24 cellular contexts compared by ENCODE assay signal in the genomic region with DNA sequence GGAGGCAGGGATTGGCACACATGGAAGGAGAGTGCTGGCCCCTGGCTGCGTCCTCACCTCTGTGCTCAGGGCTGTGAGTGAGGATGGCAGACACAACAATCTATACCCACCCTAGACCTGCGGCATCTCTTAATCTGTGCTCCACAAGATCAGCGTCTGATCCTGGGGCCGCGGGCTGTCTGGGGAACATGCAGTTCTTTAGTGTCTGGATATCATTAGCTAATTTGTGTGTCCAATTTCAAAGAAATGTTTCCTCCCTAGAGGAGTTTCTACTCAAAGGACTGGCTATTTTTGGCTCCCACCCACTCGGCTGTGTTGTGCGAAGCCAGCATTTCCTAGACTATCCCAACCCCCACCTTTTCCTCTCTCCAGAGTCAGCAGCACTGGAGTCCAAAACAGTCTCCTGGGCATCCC.
DNase-seq lines count a peak whose midpoint lies in the region; FAIRE-seq and TF ChIP-seq lines count a peak whose summit lies in the region.
"Had no signal": no experiment of that assay in that cellular context is flagged by ENCODE, and none has a peak within 500 bp of the region (broad histone marks: within the 10 kb centered on the region; RNA-seq: fewer than 3 reads in every experiment).

No MANE protein-coding gene starts in this region.

- peak overlapping the region; percentile 16 for H2AFZ ChIP-seq in astrocyte (ENCODE audit: low read depth, low read length)
- H2AFZ ChIP-seq: GM23248 had no signal

- intact Hi-C loops in activated T-helper 1 cell treated with anti-CD3 and anti-CD28 coated beads, Interleukin-12 subunit alpha, Interleukin-12 subunit beta, Interleukin-2, Interleukin-4 antibody, amounts not matched to agents 30 ng/mL and 10 ng/mL and 1 ng/mL, durations not matched to agents 14 hours and 24 hours and 36 hours (cut with micrococcal nuclease) = no loop called here

- H3K9ac ChIP-seq in astrocyte (ENCODE audit: low read length) = no peak overlapping the region
- H3K9ac ChIP-seq: BLaER1, GM23248 had no signal

- H3K4me1 ChIP-seq in astrocyte (ENCODE audit: insufficient read depth, low read length) = peaks cover 8% of the 10 kb centered on the region
- H3K4me1 ChIP-seq: BLaER1 had no signal

- peaks cover 13% of the 10 kb centered on the region for H3K4me1 Mint-ChIP-seq in astrocyte (ENCODE audit: low read depth, unreplicated experiment)
- no peaks in the 10 kb centered on the region for H3K4me1 Mint-ChIP-seq in activated T-helper 1 cell treated with anti-CD3 and anti-CD28 coated beads, Interleukin-12 subunit alpha, Interleukin-12 subunit beta, Interleukin-2, Interleukin-4 antibody, amounts not matched to agents 30 ng/mL and 10 ng/mL and 1 ng/mL, durations not matched to agents 14 hours and 24 hours and 36 hours (ENCODE audit: low read depth)

- FAIRE-seq in astrocyte (lab: Jason Lieb, UNC) = no peak
- FAIRE-seq: GM19239, HTR-8/SVneo had no signal

- no peaks in the 10 kb centered on the region for H3K79me2 ChIP-seq in astrocyte (ENCODE audit: insufficient read depth, low read length)

- no peak overlapping the region for H3K4me3 Mint-ChIP-seq in astrocyte (ENCODE audit: unreplicated experiment)
- no peak overlapping the region for H3K4me3 Mint-ChIP-seq in activated T-helper 1 cell treated with anti-CD3 and anti-CD28 coated beads, Interleukin-12 subunit alpha, Interleukin-12 subunit beta, Interleukin-2, Interleukin-4 antibody, amounts not matched to agents 30 ng/mL and 10 ng/mL and 1 ng/mL, durations not matched to agents 14 hours and 24 hours and 36 hours
- H3K4me3 Mint-ChIP-seq: natural killer cell treated with Interleukin-12 subunit alpha and Interleukin-12 subunit beta and Interleukin-15 and Interleukin-18, amount 100 ng/mL, for 72 hours; stimulated activated naive CD8-positive, alpha-beta T cell treated with anti-CD3 and anti-CD28 coated beads, Interleukin-15, Interleukin-2, amounts not matched to agents 100 ng/mL and 50 ng/mL, for 24 hours; WTC11 had no signal

- no peaks in the 10 kb centered on the region for H3K27me3 ChIP-seq in astrocyte (ENCODE audit: insufficient read depth, low read length)
- H3K27me3 ChIP-seq: BLaER1 had no signal

- no peaks in the 10 kb centered on the region for H3K36me3 ChIP-seq in astrocyte (ENCODE audit: insufficient read depth, low read length)
- H3K36me3 ChIP-seq: BLaER1 had no signal

- no peak overlapping the region for H3K4me3 ChIP-seq in AG10803 (ENCODE audit: low read length)
- no peak overlapping the region for H3K4me3 ChIP-seq in astrocyte (ENCODE audit: insufficient read depth, low read depth, low read length)
- no peak overlapping the region for H3K4me3 ChIP-seq in fibroblast of villous mesenchyme (ENCODE audit: low read depth, low read length)
- H3K4me3 ChIP-seq: BLaER1, GM23248 had no signal

- DNase-seq in AG10803 (ENCODE audit: low read depth) (peak; percentile 18), astrocyte (ENCODE audit: low read depth) (peak; percentile 51), fibroblast of villous mesenchyme (ENCODE audit: low read depth) (peak; percentile 35), medulla oblongata (ENCODE audit: extremely low spot score) (peak; percentile 54), SIG-M5 treated with dmso at 0.1 percent for 504 hours (lab: John Stamatoyannopoulos, UW; ENCODE audit: unreplicated experiment) (no peak), cerebellum (ENCODE audit: low spot score) (no peak), RPMI8226 (no peak)
- no peak for DNase-seq in activated T-helper 1 cell treated with anti-CD3 and anti-CD28 coated beads, Interleukin-12 subunit alpha, Interleukin-12 subunit beta, Interleukin-2, Interleukin-4 antibody, amounts not matched to agents 30 ng/mL and 10 ng/mL and 1 ng/mL, durations not matched to agents 14 hours and 24 hours and 36 hours (ENCODE audit: low spot score)
- DNase-seq: 8988T; activated CD4-positive, alpha-beta T cell treated with anti-CD3 and anti-CD28 coated beads, Interleukin-2, amount 50 U/mL, for 48 hours; activated naive CD4-positive, alpha-beta T cell treated with anti-CD3 and anti-CD28 coated beads, Interleukin-2, amount 50 U/mL, for 16 hours; Calu3; GM23248; head of caudate nucleus; NCI-H1105; NCI-H524 treated with DMSO at 0.1 percent for 48 hours; SHP77 had no signal

- H3K27ac Mint-ChIP-seq in astrocyte (ENCODE audit: unreplicated experiment) = peak overlapping the region; percentile 54
- no peak overlapping the region for H3K27ac Mint-ChIP-seq in activated T-helper 1 cell treated with anti-CD3 and anti-CD28 coated beads, Interleukin-12 subunit alpha, Interleukin-12 subunit beta, Interleukin-2, Interleukin-4 antibody, amounts not matched to agents 30 ng/mL and 10 ng/mL and 1 ng/mL, durations not matched to agents 14 hours and 24 hours and 36 hours
- H3K27ac Mint-ChIP-seq: natural killer cell treated with Interleukin-12 subunit alpha and Interleukin-12 subunit beta and Interleukin-15 and Interleukin-18, amount 100 ng/mL, for 72 hours; progenitor cell of endocrine pancreas; stimulated activated naive CD8-positive, alpha-beta T cell treated with anti-CD3 and anti-CD28 coated beads, Interleukin-15, Interleukin-2, amounts not matched to agents 100 ng/mL and 50 ng/mL, for 24 hours; WTC11 had no signal

- H3K9me3 Mint-ChIP-seq in astrocyte (ENCODE audit: unreplicated experiment) = no peaks in the 10 kb centered on the region
- peaks cover 3% of the 10 kb centered on the region for H3K9me3 Mint-ChIP-seq in activated T-helper 1 cell treated with anti-CD3 and anti-CD28 coated beads, Interleukin-12 subunit alpha, Interleukin-12 subunit beta, Interleukin-2, Interleukin-4 antibody, amounts not matched to agents 30 ng/mL and 10 ng/mL and 1 ng/mL, durations not matched to agents 14 hours and 24 hours and 36 hours
- H3K9me3 Mint-ChIP-seq: natural killer cell treated with Interleukin-12 subunit alpha and Interleukin-12 subunit beta and Interleukin-15 and Interleukin-18, amount 100 ng/mL, for 72 hours; stimulated activated naive CD8-positive, alpha-beta T cell treated with anti-CD3 and anti-CD28 coated beads, Interleukin-15, Interleukin-2, amounts not matched to agents 100 ng/mL and 50 ng/mL, for 24 hours had no signal

- no peaks in the 10 kb centered on the region for H3K9me3 ChIP-seq in astrocyte (ENCODE audit: insufficient read depth, low read depth, low read length)
- H3K9me3 ChIP-seq: BLaER1 had no signal

- H4K20me1 ChIP-seq in astrocyte (ENCODE audit: insufficient read depth, low read length) = no peaks in the 10 kb centered on the region
- H4K20me1 ChIP-seq: BLaER1 had no signal

- no peaks in the 10 kb centered on the region for H3K36me3 Mint-ChIP-seq in astrocyte (ENCODE audit: low read depth, unreplicated experiment)
- H3K36me3 Mint-ChIP-seq in activated T-helper 1 cell treated with anti-CD3 and anti-CD28 coated beads, Interleukin-12 subunit alpha, Interleukin-12 subunit beta, Interleukin-2, Interleukin-4 antibody, amounts not matched to agents 30 ng/mL and 10 ng/mL and 1 ng/mL, durations not matched to agents 14 hours and 24 hours and 36 hours (ENCODE audit: low read depth) = no peaks in the 10 kb centered on the region
- H3K36me3 Mint-ChIP-seq: natural killer cell treated with Interleukin-12 subunit alpha and Interleukin-12 subunit beta and Interleukin-15 and Interleukin-18, amount 100 ng/mL, for 72 hours; WTC11 had no signal

- no peaks in the 10 kb centered on the region for H3K27me3 Mint-ChIP-seq in astrocyte (ENCODE audit: low read depth, unreplicated experiment)
- no peaks in the 10 kb centered on the region for H3K27me3 Mint-ChIP-seq in activated T-helper 1 cell treated with anti-CD3 and anti-CD28 coated beads, Interleukin-12 subunit alpha, Interleukin-12 subunit beta, Interleukin-2, Interleukin-4 antibody, amounts not matched to agents 30 ng/mL and 10 ng/mL and 1 ng/mL, durations not matched to agents 14 hours and 24 hours and 36 hours (ENCODE audit: insufficient read depth)

- peak overlapping the region; percentile 54 for H3K4me2 ChIP-seq in astrocyte (ENCODE audit: low read length)
- H3K4me2 ChIP-seq: BLaER1 had no signal

- peak overlapping the region; percentile 20 for H3K27ac ChIP-seq in astrocyte (ENCODE audit: low read depth, low read length)
- H3K27ac ChIP-seq: BLaER1, GM23248 had no signal

- TF ChIP-seq CTCF in AG10803 (conservative IDR thresholded peaks at IDR 0.05; ENCODE audit: low read length) (no peak), astrocyte (IDR thresholded peaks at IDR 0.05; ENCODE audit: insufficient read depth, low read depth, low read length) (no peak), fibroblast of villous mesenchyme (IDR thresholded peaks at IDR 0.05; ENCODE audit: insufficient read depth, low read depth, low read length) (no peak)

Comparison
In these comparisons a context has a peak if more than half of its experiments do, and no peak if none do; other contexts are left out.
1. DNase-seq: peak in AG10803 (single experiment), astrocyte (single experiment), fibroblast of villous mesenchyme (single experiment) and medulla oblongata (single experiment); none in SIG-M5 treated with dmso at 0.1 percent for 504 hours (single experiment), cerebellum (single experiment), activated T-helper 1 cell treated with anti-CD3 and anti-CD28 coated beads, Interleukin-12 subunit alpha, Interleukin-12 subunit beta, Interleukin-2, Interleukin-4 antibody, amounts not matched to agents 30 ng/mL and 10 ng/mL and 1 ng/mL, durations not matched to agents 14 hours and 24 hours and 36 hours (single experiment) and RPMI8226 (single experiment).